Comparison of ENCODE assay signal across 1 cellular context in the genomic region with DNA sequence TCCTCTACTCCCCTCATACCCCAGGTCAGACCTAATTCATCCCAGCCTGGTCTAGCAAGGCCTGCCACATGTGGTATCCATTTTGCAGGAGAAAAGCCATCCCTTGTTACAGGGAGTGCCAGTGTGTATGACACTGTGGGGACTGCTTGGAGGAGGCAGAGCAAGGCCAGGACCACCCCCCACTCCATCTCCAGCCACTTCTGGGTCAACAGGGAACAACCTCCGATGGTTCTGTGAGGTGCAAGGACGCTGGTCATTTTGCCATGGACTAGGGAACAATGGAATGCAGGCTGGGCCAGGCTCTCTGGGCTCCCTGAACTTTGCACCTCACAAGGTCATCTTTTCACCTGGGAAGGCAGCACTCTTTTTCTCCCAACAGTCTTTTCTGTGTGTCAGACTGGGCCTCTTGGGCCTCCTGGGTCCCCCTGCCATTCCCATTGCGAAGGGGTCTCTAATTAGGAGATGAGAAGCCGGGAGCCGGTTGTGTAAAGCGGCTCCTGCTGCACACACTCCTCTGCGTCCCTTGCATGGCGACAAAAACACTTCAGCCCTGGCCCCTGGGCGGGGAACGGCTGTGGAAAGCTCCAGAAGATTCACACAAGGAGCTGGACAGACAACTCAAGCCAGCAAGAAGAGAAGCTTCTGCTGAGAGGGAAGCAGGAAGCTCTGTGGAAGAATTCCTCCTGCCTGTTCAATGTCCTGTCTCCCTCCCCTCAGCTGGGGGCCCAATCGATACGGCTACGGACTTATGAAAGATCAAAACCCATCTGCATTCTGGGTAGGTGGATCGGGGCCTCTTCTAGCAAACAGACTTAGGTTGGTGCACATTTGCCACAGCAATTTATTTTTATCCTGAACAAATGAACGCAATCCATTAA.
TF ChIP-seq lines count a peak whose summit lies in the region.

No MANE protein-coding gene starts in this region.

TF ChIP-seq in IMR-90, 13 proteins besides CTCF, POLR2A, EP300 and RAD21:
- TF ChIP-seq, protein P1, sequence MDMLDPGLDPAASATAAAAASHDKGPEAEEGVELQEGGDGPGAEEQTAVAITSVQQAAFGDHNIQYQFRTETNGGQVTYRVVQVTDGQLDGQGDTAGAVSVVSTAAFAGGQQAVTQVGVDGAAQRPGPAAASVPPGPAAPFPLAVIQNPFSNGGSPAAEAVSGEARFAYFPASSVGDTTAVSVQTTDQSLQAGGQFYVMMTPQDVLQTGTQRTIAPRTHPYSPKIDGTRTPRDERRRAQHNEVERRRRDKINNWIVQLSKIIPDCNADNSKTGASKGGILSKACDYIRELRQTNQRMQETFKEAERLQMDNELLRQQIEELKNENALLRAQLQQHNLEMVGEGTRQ (IDR thresholded peaks at IDR 0.05; ENCODE audit: low read depth, low read length) = no peak
- no peak for TF ChIP-seq CHD1 (IDR thresholded peaks at IDR 0.05; ENCODE audit: low read depth, low read length)
- TF ChIP-seq MXI1 (IDR thresholded peaks at IDR 0.05; ENCODE audit: borderline replicate concordance, low read depth, low read length) = no peak
- no peak for TF ChIP-seq MAFK (IDR thresholded peaks at IDR 0.05; ENCODE audit: low read depth, low read length)
- TF ChIP-seq RFX5 (IDR thresholded peaks at IDR 0.05; ENCODE audit: low read depth, low read length) = no peak
- TF ChIP-seq MAZ (IDR thresholded peaks at IDR 0.05; ENCODE audit: borderline replicate concordance, low read depth, low read length) = no peak
- TF ChIP-seq NFE2L2 (IDR thresholded peaks at IDR 0.05; ENCODE audit: low read depth, low read length) = no peak
- TF ChIP-seq, protein P2, sequence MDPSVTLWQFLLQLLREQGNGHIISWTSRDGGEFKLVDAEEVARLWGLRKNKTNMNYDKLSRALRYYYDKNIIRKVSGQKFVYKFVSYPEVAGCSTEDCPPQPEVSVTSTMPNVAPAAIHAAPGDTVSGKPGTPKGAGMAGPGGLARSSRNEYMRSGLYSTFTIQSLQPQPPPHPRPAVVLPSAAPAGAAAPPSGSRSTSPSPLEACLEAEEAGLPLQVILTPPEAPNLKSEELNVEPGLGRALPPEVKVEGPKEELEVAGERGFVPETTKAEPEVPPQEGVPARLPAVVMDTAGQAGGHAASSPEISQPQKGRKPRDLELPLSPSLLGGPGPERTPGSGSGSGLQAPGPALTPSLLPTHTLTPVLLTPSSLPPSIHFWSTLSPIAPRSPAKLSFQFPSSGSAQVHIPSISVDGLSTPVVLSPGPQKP (IDR thresholded peaks at IDR 0.05; ENCODE audit: borderline replicate concordance, low read depth, low read length) = no peak
- no peak for TF ChIP-seq BHLHE40 (IDR thresholded peaks at IDR 0.05; ENCODE audit: low read depth, low read length)
- no peak for TF ChIP-seq SMC3 (IDR thresholded peaks at IDR 0.05; ENCODE audit: low read depth, low read length)
- no peak for TF ChIP-seq FOS (IDR thresholded peaks at IDR 0.05; ENCODE audit: low read depth, low read length)
- no peak for TF ChIP-seq CEBPB (IDR thresholded peaks at IDR 0.05; ENCODE audit: low read depth, low read length)
- no peak for TF ChIP-seq RCOR1 (IDR thresholded peaks at IDR 0.05; ENCODE audit: insufficient replicate concordance, low read length)
TF ChIP-seq in IMR-90: peak in this region for 0.
